Comparison of ENCODE assay signal across 22 cellular contexts in the genomic region with DNA sequence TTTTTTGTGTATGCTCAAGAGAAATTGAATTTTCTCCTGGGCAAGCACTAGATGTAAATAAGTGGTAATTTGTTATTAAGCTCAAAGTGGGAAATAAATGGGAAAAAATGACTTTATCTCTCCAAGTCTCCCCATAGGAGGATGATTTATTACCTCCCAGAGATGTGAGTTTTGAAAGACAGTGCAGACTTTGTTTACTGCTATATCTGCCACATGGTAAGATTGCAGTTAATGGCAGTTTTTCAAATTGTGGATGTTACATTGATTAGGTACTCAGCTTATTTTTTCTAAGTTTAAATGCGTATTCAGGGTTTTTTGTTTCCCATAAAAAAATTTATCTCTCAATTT.
DNase-seq lines count a peak whose midpoint lies in the region; ATAC-seq and TF ChIP-seq lines count a peak whose summit lies in the region.
"Had no signal": no experiment of that assay in that cellular context is flagged by ENCODE, and none has a peak within 500 bp of the region (broad histone marks: within the 10 kb centered on the region; RNA-seq: fewer than 3 reads in every experiment).

No MANE protein-coding gene starts in this region.

- POLR2A ChIA-PET in CD8-positive, alpha-beta T cell (lab: Charles Lee), result interaction anchor here (2.1 kb wide), 1 partner anchor 18 kb away, joined by 5 read pairs; no protein-coding TSS in a partner anchor

- H3K27ac ChIP-seq in esophagus squamous epithelium (peak overlapping the region in 3 of 4 donors; percentile 2 to 85 (median 82)), stomach (peak overlapping the region in 4 of 5 donors; percentile 65 to 86 (median 74)), uterus (peak overlapping the region; percentile 80 to 87)
- no peak overlapping the region for H3K27ac ChIP-seq in CD8-positive, alpha-beta T cell (ENCODE audit: low read depth, low read length)
- H3K27ac ChIP-seq: C4-2B, SJSA1 had no signal

- H3K36me3 ChIP-seq in adipocyte (ENCODE audit: control insufficient read depth, insufficient read depth, low read length, severe bottlenecking) (no peaks in the 10 kb centered on the region), esophagus squamous epithelium (no peaks in the 10 kb centered on the region), stomach (no peaks in the 10 kb centered on the region), uterus (no peaks in the 10 kb centered on the region)
- H3K36me3 ChIP-seq in CD8-positive, alpha-beta T cell (ENCODE audit: insufficient read depth, low read length), result no peaks in the 10 kb centered on the region
- H3K36me3 ChIP-seq: SJSA1 had no signal

- H3K4me1 ChIP-seq in adipocyte (ENCODE audit: control insufficient read depth, insufficient read depth, low read length) (peaks cover 35% of the 10 kb centered on the region), esophagus squamous epithelium (peaks cover 0 to 30% (median 6%) of the 10 kb centered on the region in 3 donors), stomach (peaks cover 14 to 29% (median 23%) of the 10 kb centered on the region in 4 donors), uterus (peaks cover 4 to 6% of the 10 kb centered on the region in 2 donors)
- H3K4me1 ChIP-seq in CD8-positive, alpha-beta T cell (ENCODE audit: insufficient read depth, low read length), result no peaks in the 10 kb centered on the region

- no peak overlapping the region for H3K4me3 Mint-ChIP-seq in CD8-positive, alpha-beta T cell
- H3K4me3 Mint-ChIP-seq: CD8-positive, alpha-beta memory T cell had no signal

- DNase-seq in adipocyte (ENCODE audit: low read depth) (no peak), esophagus squamous epithelium (lab: John Stamatoyannopoulos, UW) (no peak), stomach (no peak), uterus (no peak), SIG-M5 treated with dmso at 0.1 percent for 504 hours (lab: John Stamatoyannopoulos, UW; ENCODE audit: unreplicated experiment) (no peak)
- no peak for DNase-seq in CD8-positive, alpha-beta T cell
- DNase-seq: AML-193; CD8-positive, alpha-beta memory T cell; DMS 273 treated with DMSO at 0.1 percent for 48 hours; DMS79 treated with DMSO at 0.1 percent for 48 hours; Kasumi-1; MV-4-11; NCI-H2029 treated with DMSO at 0.1 percent for 48 hours; NCI-H446 treated with DMSO at 0.1 percent for 48 hours; NCI-H526; NCI-H82; NK-92 treated with Interleukin-12 subunit alpha and Interleukin-12 subunit beta, amount 100 ng/mL, for 24 hours; PC-3 had no signal

- TF ChIP-seq EP300 in stomach (IDR thresholded peaks at IDR 0.05), result no peak

- H3K27me3 ChIP-seq in adipocyte (replicated peaks; ENCODE audit: control insufficient read depth, insufficient read depth, low read length) (no peaks in the 10 kb centered on the region), esophagus squamous epithelium (no peaks in the 10 kb centered on the region), stomach (no peaks in the 10 kb centered on the region), uterus (no peaks in the 10 kb centered on the region)
- no peaks in the 10 kb centered on the region for H3K27me3 ChIP-seq in CD8-positive, alpha-beta T cell (ENCODE audit: insufficient read depth, low read length)
- H3K27me3 ChIP-seq: SJSA1 had no signal

- peak overlapping the region; percentile 42 for H3K4me3 ChIP-seq in adipocyte (ENCODE audit: low read length)
- H3K4me3 ChIP-seq in esophagus squamous epithelium, result no peak overlapping the region
- no peak overlapping the region for H3K4me3 ChIP-seq in stomach
- H3K4me3 ChIP-seq in uterus, result no peak overlapping the region
- no peak overlapping the region for H3K4me3 ChIP-seq in CD8-positive, alpha-beta T cell (ENCODE audit: low read depth, low read length)
- H3K4me3 ChIP-seq: SJSA1 had no signal

- ATAC-seq in CD8-positive, alpha-beta T cell, result no peak
- ATAC-seq in HG03097 (IDR thresholded peaks at IDR 0.05; ENCODE audit: low FRiP score, unreplicated experiment), result no peak
- ATAC-seq: HCT116, PC-3 had no signal

- CTCF ChIA-PET in CD8-positive, alpha-beta T cell (lab: Charles Lee), result interaction anchor here (0.7 kb wide), 1 partner anchor 17 kb away, joined by 3 read pairs; no protein-coding TSS in a partner anchor

- TF ChIP-seq CTCF in esophagus squamous epithelium (IDR thresholded peaks at IDR 0.05) (no peak), stomach (IDR thresholded peaks at IDR 0.05) (no peak), uterus (IDR thresholded peaks at IDR 0.05) (no peak)
- no peak for TF ChIP-seq CTCF in CD8-positive, alpha-beta T cell (IDR thresholded peaks at IDR 0.05)

- H3K27me3 Mint-ChIP-seq in CD8-positive, alpha-beta T cell (ENCODE audit: low read depth), result peaks cover 19% of the 10 kb centered on the region

- H3K9me3 Mint-ChIP-seq in CD8-positive, alpha-beta T cell, result no peaks in the 10 kb centered on the region
- H3K9me3 Mint-ChIP-seq: CD8-positive, alpha-beta memory T cell had no signal

- H3K27ac Mint-ChIP-seq in CD8-positive, alpha-beta T cell, result no peak overlapping the region
- H3K27ac Mint-ChIP-seq: CD8-positive, alpha-beta memory T cell had no signal

- H3K9me3 ChIP-seq in adipocyte (ENCODE audit: control insufficient read depth, low read length), result no peaks in the 10 kb centered on the region
- H3K9me3 ChIP-seq in esophagus squamous epithelium, result no peaks in the 10 kb centered on the region
- no peaks in the 10 kb centered on the region for H3K9me3 ChIP-seq in stomach
- H3K9me3 ChIP-seq in uterus, result no peaks in the 10 kb centered on the region
- H3K9me3 ChIP-seq in CD8-positive, alpha-beta T cell (ENCODE audit: low read length), result no peaks in the 10 kb centered on the region
- H3K9me3 ChIP-seq: SJSA1 had no signal

- H3K9ac ChIP-seq in adipocyte (ENCODE audit: low read length), result peak overlapping the region; percentile 67

- no peaks in the 10 kb centered on the region for H3K36me3 Mint-ChIP-seq in CD8-positive, alpha-beta T cell
- H3K36me3 Mint-ChIP-seq: CD8-positive, alpha-beta memory T cell had no signal

- intact Hi-C loops in esophagus squamous epithelium (cut with DNase I), result no loop called here
- intact Hi-C loops in stomach (cut with DNase I; ENCODE audit: low total_unique reads), result no loop called here
- intact Hi-C loops in uterus (cut with DNase I; ENCODE audit: low total_unique reads), result no loop called here
- intact Hi-C loops in CD8-positive, alpha-beta T cell (cut with DNase I, micrococcal nuclease), result loop anchor here in 1 of 2 experiments (5.0 kb wide), 1 partner anchor 43 kb away; no protein-coding TSS in a partner anchor

- no peaks in the 10 kb centered on the region for H3K4me1 Mint-ChIP-seq in CD8-positive, alpha-beta T cell (ENCODE audit: low read depth)
- H3K4me1 Mint-ChIP-seq: CD8-positive, alpha-beta memory T cell had no signal

- WGBS in esophagus squamous epithelium, 2 donors, result 60 to 80% methylated on average over 1 of the region's 1 CpG
- 83 to 95% (median 89%) methylated on average over 1 of the region's 1 CpG for WGBS in stomach, 5 donors

- TF ChIP-seq POLR2A in esophagus squamous epithelium (IDR thresholded peaks at IDR 0.05) (no peak), stomach (IDR thresholded peaks at IDR 0.05) (no peak), uterus (IDR thresholded peaks at IDR 0.05) (no peak)
